In the genomic region with DNA sequence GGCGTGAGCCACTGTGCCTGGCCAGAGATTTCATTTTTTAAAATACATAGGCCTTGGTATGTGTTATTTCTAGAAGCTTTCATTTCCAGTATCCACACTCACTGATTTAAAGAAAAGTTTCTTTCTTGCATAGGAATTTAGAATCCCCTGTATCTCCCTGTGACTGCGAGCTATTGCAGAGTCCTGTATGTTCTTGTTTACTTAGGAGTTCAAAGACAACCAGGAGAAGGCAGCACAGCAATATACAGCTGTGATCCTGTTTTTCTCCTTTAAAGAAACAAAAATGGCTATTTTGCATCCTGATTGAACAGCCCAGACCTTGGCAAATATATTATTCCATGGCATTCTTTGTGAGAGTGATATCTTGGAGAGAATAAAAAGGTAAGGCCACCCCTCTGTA, we compare ENCODE assay signal across 5 cellular contexts.
"Had no signal": no experiment of that assay in that cellular context is flagged by ENCODE, and none has a peak within 500 bp of the region (broad histone marks: within the 10 kb centered on the region; RNA-seq: fewer than 3 reads in every experiment).

No MANE protein-coding gene starts in this region.

- H3K27ac Mint-ChIP-seq: GM23338, H9 had no signal

- H3K4me3 Mint-ChIP-seq: GM23338, H9 had no signal

- ATAC-seq: GM23338, K562 had no signal

- DNase-seq: H9, HCEC 1CT, IMR-90 had no signal

- H3K4me1 Mint-ChIP-seq: GM23338, H9 had no signal

- H3K4me3 ChIP-seq: GM23338, K562 had no signal
